16 cellular contexts compared by ENCODE assay signal in the genomic region with DNA sequence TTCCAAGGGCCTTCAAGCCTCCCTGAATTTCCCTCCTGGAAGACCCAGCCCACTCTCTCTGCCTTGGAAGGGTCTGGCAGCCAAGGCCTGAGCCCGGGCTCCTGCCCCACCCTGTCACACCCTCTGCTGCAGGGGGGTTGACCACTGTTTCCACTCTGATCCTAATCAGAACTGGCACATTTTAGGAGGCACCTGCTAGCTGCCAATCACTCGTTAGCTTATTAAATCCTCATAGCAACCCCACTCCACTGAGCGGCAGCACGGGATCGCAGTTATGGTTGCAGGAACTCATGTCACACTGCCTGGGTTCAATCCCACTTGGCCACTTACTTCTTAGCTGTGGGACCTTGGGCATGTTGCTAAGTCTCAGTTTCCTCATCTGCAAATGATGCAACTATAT. TPM values are rescaled to one million over a fixed set of nuclear protein-coding genes. Genes with fewer than 3 reads are reported as not detected.
DNase-seq lines count a peak whose midpoint lies in the region; ATAC-seq and TF ChIP-seq lines count a peak whose summit lies in the region.
"Had no signal": no experiment of that assay in that cellular context is flagged by ENCODE, and none has a peak within 500 bp of the region (broad histone marks: within the 10 kb centered on the region; RNA-seq: fewer than 3 reads in every experiment).

No MANE protein-coding gene starts in this region.

- ATAC-seq in GM18505 (IDR thresholded peaks at IDR 0.05; ENCODE audit: unreplicated experiment) (no peak), HG02610 (IDR thresholded peaks at IDR 0.05; ENCODE audit: unreplicated experiment) (no peak)
- ATAC-seq: activated CD4-positive, CD25-positive, alpha-beta regulatory T cell treated with anti-CD3 and anti-CD28 coated beads, Interleukin-2, amount 50 U/mL, for 24 hours; activated naive CD4-positive, alpha-beta T cell treated with anti-CD3 and anti-CD28 coated beads, Interleukin-2, amount 50 U/mL, for 72 hours; left lung had no signal

- H2BK120ac ChIP-seq in H9 (ENCODE audit: low read depth, low read length, poor library complexity, severe bottlenecking) = no peak overlapping the region

- no peak overlapping the region for H3K4ac ChIP-seq in H9 (ENCODE audit: low read depth, low read length)

- H3K9me3 Mint-ChIP-seq in H9 = 0 out of 5 replicates have a peak, but pooled peaks cover 0 to under 1% of the 10 kb centered on the region in 2 experiments
- H3K9me3 Mint-ChIP-seq: activated naive CD4-positive, alpha-beta T cell treated with anti-CD3 and anti-CD28 coated beads, Interleukin-2, amount 50 U/mL, for 72 hours; T-helper 1 cell treated with Interleukin-12 subunit alpha and Interleukin-12 subunit beta and Interleukin-4 antibody, amounts not matched to agents 30 μg/mL and 1 μg/mL, for 36 hours had no signal

- H3K14ac ChIP-seq in H9 (ENCODE audit: insufficient read depth, low read length) = no peak overlapping the region

- H4K8ac ChIP-seq in H9 (replicated peaks; ENCODE audit: insufficient read length, low read depth, low read length) = no peak overlapping the region

- peaks cover 4% of the 10 kb centered on the region; the same call in 1 of the 2 replicates for H3K4me1 ChIP-seq in H9 (ENCODE audit: insufficient read depth, low read length)

- no peak overlapping the region for H2AFZ ChIP-seq in H9 (ENCODE audit: low read length)

- H3K4me3 Mint-ChIP-seq in H9 = no peak overlapping the region
- H3K4me3 Mint-ChIP-seq: T-helper 1 cell treated with Interleukin-12 subunit alpha and Interleukin-12 subunit beta and Interleukin-4 antibody, amounts not matched to agents 30 μg/mL and 1 μg/mL, for 36 hours had no signal

- H4K5ac ChIP-seq in H9 (ENCODE audit: insufficient read length, low read depth, low read length) = no peak overlapping the region

- no peaks in the 10 kb centered on the region for H3K9me3 ChIP-seq in H9 (ENCODE audit: control insufficient read depth, low read depth, low read length)
- H3K9me3 ChIP-seq: left lung, ovary had no signal

- no peak for TF ChIP-seq POLR2A in GM18505 (IDR thresholded peaks at IDR 0.05; ENCODE audit: borderline replicate concordance, extremely low read depth, insufficient read depth, insufficient read length)

- no peaks in the 10 kb centered on the region for H3K27me3 ChIP-seq in H9 (ENCODE audit: insufficient read depth, low read length)
- H3K27me3 ChIP-seq: left lung, ovary had no signal

- no peak overlapping the region for H3K27ac Mint-ChIP-seq in H9
- H3K27ac Mint-ChIP-seq: T-helper 1 cell treated with Interleukin-12 subunit alpha and Interleukin-12 subunit beta and Interleukin-4 antibody, amounts not matched to agents 30 μg/mL and 1 μg/mL, for 36 hours had no signal

- no peak overlapping the region for H2BK12ac ChIP-seq in H9 (ENCODE audit: insufficient read length, low read depth, low read length)

- no CpG with 5 or more reads among the region's 5 CpGs for WGBS in H9 (ENCODE audit: extremely low coverage, insufficient read length, low lambda C conversion rate)

- no peaks in the 10 kb centered on the region for H4K20me1 ChIP-seq in H9 (ENCODE audit: control insufficient read depth, insufficient read depth, insufficient read length)

- no peak overlapping the region for H3K4me2 ChIP-seq in H9 (ENCODE audit: insufficient read depth, insufficient read length, low read length)

- H3K27me3 Mint-ChIP-seq in H9 (ENCODE audit: low read depth) = no peaks in the 10 kb centered on the region

- no peaks in the 10 kb centered on the region for H3K79me1 ChIP-seq in H9 (ENCODE audit: insufficient read depth, low read depth, low read length, poor library complexity, severe bottlenecking)

- H3K23me2 ChIP-seq in H9 (ENCODE audit: insufficient read length, low read depth, low read length, poor library complexity, severe bottlenecking) = peaks cover 3% of the 10 kb centered on the region

- H2BK5ac ChIP-seq in H9 (ENCODE audit: insufficient read length, low read length) = no peak overlapping the region

- H2AK5ac ChIP-seq in H9 (ENCODE audit: insufficient read length, low read length) = no peak overlapping the region

- no peak overlapping the region for H3K56ac ChIP-seq in H9 (ENCODE audit: insufficient read length, low read depth, low read length)

- H3K79me2 ChIP-seq in H9 (ENCODE audit: insufficient read depth, low read length) = no peaks in the 10 kb centered on the region

- H3T11ph ChIP-seq in H9 (ENCODE audit: low read length) = no peak overlapping the region

- H3K27ac ChIP-seq in H9 (ENCODE audit: insufficient read length, low read depth, low read length) = no peak overlapping the region
- H3K27ac ChIP-seq: left lung, ovary had no signal

- no peak overlapping the region for H3K23ac ChIP-seq in H9 (ENCODE audit: insufficient read length, low read depth, low read length)

- no peak overlapping the region for H2BK20ac ChIP-seq in H9 (ENCODE audit: low read depth, low read length, poor library complexity, severe bottlenecking)

- H2BK15ac ChIP-seq in H9 (ENCODE audit: low read depth, low read length) = no peak overlapping the region; the same call in 1 of the 2 replicates

- peaks cover 0 to 3% (median under 1%) of the 10 kb centered on the region in 3 experiments; a peak in 1 of 7 replicates for H3K36me3 Mint-ChIP-seq in H9 (ENCODE audit: insufficient read depth in 1 of 3, low read depth in 3 of 3)
- H3K36me3 Mint-ChIP-seq: activated naive CD4-positive, alpha-beta T cell treated with anti-CD3 and anti-CD28 coated beads, Interleukin-2, amount 50 U/mL, for 72 hours had no signal

- H3K9ac ChIP-seq in H9 (ENCODE audit: extremely low read depth, insufficient read length, low read length) = no peak overlapping the region

- peak; percentile 22 for TF ChIP-seq CTCF in GM10266 (IDR thresholded peaks at IDR 0.05; ENCODE audit: control insufficient read depth, insufficient read depth, low read depth, missing control alignments)
- TF ChIP-seq CTCF in H9 (conservative IDR thresholded peaks at IDR 0.05) = no peak

- H4K91ac ChIP-seq in H9 (ENCODE audit: insufficient read length, low read depth, low read length) = no peak overlapping the region

- no peak overlapping the region for H3K18ac ChIP-seq in H9 (ENCODE audit: insufficient read length, low read depth, low read length)

- DNase-seq in CD1c-positive myeloid dendritic cell (ENCODE audit: extremely low spot score) (peak; percentile 35), GM10266 (ENCODE audit: extremely low spot score) (no peak), RPMI8226 (peak; percentile 41), lung microvascular endothelial cell (ENCODE audit: low read depth in 2 of 2) (peak; percentile 17 to 63), H9 (no peak)
- DNase-seq: activated CD8-positive, alpha-beta memory T cell treated with anti-CD3 and anti-CD28 coated beads, Interleukin-2, amount 50 U/mL, for 48 hours; foreskin melanocyte; left lung; NCI-H1417 treated with DMSO at 0.1 percent for 48 hours; ovary; stimulated activated CD4-positive, alpha-beta T cell treated with anti-CD3 and anti-CD28 coated beads, Interleukin-2, amount 100 ng/mL, for 48 hours had no signal

- H3K4me1 Mint-ChIP-seq in H9 = peaks cover 26 to 27% of the 10 kb centered on the region in 2 experiments

RNA-seq across cellular contexts. Expression of gene HSPB1, which starts 12.9 kb away (rescaled TPM):
- 78.5 and 125 TPM in 2 replicates for total RNA-seq in lung microvascular endothelial cell
- 175 and 186 TPM in 2 replicates for total RNA-seq in H9 (2021)

RNA-seq across cellular contexts. Expression of gene YWHAG, which starts 43.4 kb away (rescaled TPM):
- total RNA-seq in lung microvascular endothelial cell (69.3 and 98.4 TPM in 2 replicates), H9 (2021) (241 and 243 TPM in 2 replicates)

Comparison
In these comparisons a context has a peak if more than half of its experiments do, and no peak if none do; other contexts are left out.
1. DNase-seq: peak in CD1c-positive myeloid dendritic cell (single experiment), RPMI8226 (single experiment) and lung microvascular endothelial cell (2 of 2); none in GM10266 (single experiment) and H9 (single experiment).